In the genomic region with DNA sequence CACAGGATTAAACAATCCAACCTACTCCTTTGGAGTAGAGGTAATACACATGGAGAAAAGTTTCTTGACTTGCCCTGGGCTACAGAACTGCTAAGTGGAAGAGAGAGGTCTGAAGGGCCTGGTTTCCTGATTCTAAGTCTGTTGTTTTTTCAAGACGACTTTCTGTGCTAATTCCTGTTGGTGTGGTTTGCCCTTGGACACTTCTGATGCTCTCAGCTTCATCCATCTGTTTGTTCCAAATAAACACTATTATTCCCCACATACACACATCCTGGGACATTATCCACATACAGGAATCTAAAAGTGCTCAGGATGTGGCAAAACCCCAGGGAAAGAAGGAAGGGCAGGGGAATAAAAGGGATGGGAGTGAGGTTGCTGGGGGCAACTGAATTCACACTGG, we compare ENCODE assay signal across 11 cellular contexts.
DNase-seq lines count a peak whose midpoint lies in the region; ATAC-seq and TF ChIP-seq lines count a peak whose summit lies in the region.
"Had no signal": no experiment of that assay in that cellular context is flagged by ENCODE, and none has a peak within 500 bp of the region (broad histone marks: within the 10 kb centered on the region; RNA-seq: fewer than 3 reads in every experiment).

No MANE protein-coding gene starts in this region.

- H4K12ac ChIP-seq in trophoblast cell (ENCODE audit: low read depth, low read length), result no peak overlapping the region

- H3K14ac ChIP-seq in trophoblast cell (ENCODE audit: low read length), result peak overlapping the region; percentile 54

- H3K4me1 ChIP-seq in DND-41 (ENCODE audit: insufficient read depth, low read length) (peaks cover 34% of the 10 kb centered on the region), endodermal cell (ENCODE audit: control insufficient read depth, insufficient read depth, low read length) (peaks cover 5% of the 10 kb centered on the region), trophoblast cell (ENCODE audit: control insufficient read depth in 1 of 2, insufficient read depth in 2 of 2, low read length in 2 of 2) (peaks cover 10 to 18% of the 10 kb centered on the region in 2 experiments)
- H3K4me1 ChIP-seq: HAP-1 had no signal

- no peaks in the 10 kb centered on the region for H3K79me2 ChIP-seq in DND-41 (ENCODE audit: insufficient read depth, low read length)
- H3K79me2 ChIP-seq in trophoblast cell (ENCODE audit: control insufficient read depth, insufficient read depth, low read length, poor library complexity), result no peaks in the 10 kb centered on the region

- H3K4me3 Mint-ChIP-seq in endodermal cell, result no peak overlapping the region

- no peak overlapping the region for H3K4me2 ChIP-seq in DND-41 (ENCODE audit: insufficient read depth, low read length)
- no peak overlapping the region for H3K4me2 ChIP-seq in trophoblast cell (ENCODE audit: low read length)

- H3K4me3 ChIP-seq in DND-41 (ENCODE audit: low read depth in 1 of 2, low read length in 2 of 2), result no peak overlapping the region
- H3K4me3 ChIP-seq in endodermal cell (ENCODE audit: low read length), result no peak overlapping the region
- no peak overlapping the region for H3K4me3 ChIP-seq in trophoblast cell (ENCODE audit: low read depth, low read length)
- H3K4me3 ChIP-seq: HAP-1 had no signal

- H4K20me1 ChIP-seq in DND-41 (ENCODE audit: insufficient read depth, low read length), result no peaks in the 10 kb centered on the region

- H3K36me3 ChIP-seq in DND-41 (ENCODE audit: insufficient read depth, low read length) (no peaks in the 10 kb centered on the region), endodermal cell (ENCODE audit: control insufficient read depth, insufficient read depth, low read length) (no peaks in the 10 kb centered on the region), trophoblast cell (ENCODE audit: control insufficient read depth in 1 of 2, insufficient read depth in 2 of 2, low read length in 2 of 2) (peaks cover 0 to 2% of the 10 kb centered on the region in 2 experiments)
- H3K36me3 ChIP-seq: HAP-1 had no signal

- no peaks in the 10 kb centered on the region for H3K9me3 ChIP-seq in DND-41 (ENCODE audit: insufficient read depth, low read length, severe bottlenecking)
- H3K9me3 ChIP-seq in endodermal cell (ENCODE audit: control insufficient read depth, low read length), result peaks cover 5% of the 10 kb centered on the region
- no peaks in the 10 kb centered on the region for H3K9me3 ChIP-seq in trophoblast cell (ENCODE audit: insufficient read depth, low read depth, low read length)
- H3K9me3 ChIP-seq: HAP-1 had no signal

- H3K9me3 Mint-ChIP-seq in endodermal cell, result peaks cover 12% of the 10 kb centered on the region

- H4K8ac ChIP-seq in trophoblast cell (ENCODE audit: low read depth, low read length), result peak overlapping the region; percentile 19

- H3K27me3 Mint-ChIP-seq in endodermal cell (ENCODE audit: insufficient read depth), result no peaks in the 10 kb centered on the region
- H3K27me3 Mint-ChIP-seq: progenitor cell of endocrine pancreas had no signal

- peaks cover 6% of the 10 kb centered on the region for H3K4me1 Mint-ChIP-seq in endodermal cell

- peak overlapping the region; percentile 55 for H2BK12ac ChIP-seq in trophoblast cell (ENCODE audit: low read length)

- H2AFZ ChIP-seq in DND-41 (ENCODE audit: low read depth, low read length) (no peak overlapping the region), trophoblast cell (ENCODE audit: insufficient read depth, low read length, poor library complexity) (no peak overlapping the region)

- H2BK120ac ChIP-seq in trophoblast cell (ENCODE audit: insufficient read depth, low read length, poor library complexity), result peak overlapping the region; percentile 84

- peak overlapping the region; percentile 71 for H4K91ac ChIP-seq in trophoblast cell (ENCODE audit: low read depth, low read length)

- H3K9ac ChIP-seq in DND-41 (ENCODE audit: low read depth, low read length), result no peak overlapping the region
- no peak overlapping the region for H3K9ac ChIP-seq in endodermal cell (ENCODE audit: extremely low read depth, low read length, poor library complexity, severe bottlenecking)
- no peak overlapping the region for H3K9ac ChIP-seq in trophoblast cell (ENCODE audit: low read length)

- no peaks in the 10 kb centered on the region for H3K27me3 ChIP-seq in DND-41 (ENCODE audit: insufficient read depth, low read length, poor library complexity)
- no peaks in the 10 kb centered on the region for H3K27me3 ChIP-seq in endodermal cell (ENCODE audit: control insufficient read depth, insufficient read depth, low read length, poor library complexity, severe bottlenecking)
- no peaks in the 10 kb centered on the region for H3K27me3 ChIP-seq in trophoblast cell (ENCODE audit: insufficient read depth, low read length)

- no peak overlapping the region for H3K23ac ChIP-seq in trophoblast cell (ENCODE audit: low read length)

- H2BK5ac ChIP-seq in trophoblast cell (ENCODE audit: low read depth, low read length, poor library complexity), result peak overlapping the region; percentile 62

- ATAC-seq in DND-41 (ENCODE audit: insufficient read depth, low read depth) (no peak), GM19463 (IDR thresholded peaks at IDR 0.05; ENCODE audit: unreplicated experiment) (no peak), HG03159 (IDR thresholded peaks at IDR 0.05; ENCODE audit: unreplicated experiment) (no peak)

- no peak overlapping the region for H3K27ac Mint-ChIP-seq in endodermal cell
- H3K27ac Mint-ChIP-seq: progenitor cell of endocrine pancreas had no signal

- TF ChIP-seq CTCF in DND-41 (IDR thresholded peaks at IDR 0.05; ENCODE audit: borderline replicate concordance, extremely low read depth, low read length, poor library complexity, severe bottlenecking) (no peak), endodermal cell (conservative IDR thresholded peaks at IDR 0.05) (no peak)

- WGBS in endodermal cell (ENCODE audit: insufficient coverage in 1 of 2, insufficient read length in 1 of 2), 2 experiments, result 100% methylated on average over 1 of the region's 1 CpG
- WGBS in trophoblast cell (ENCODE audit: extremely low coverage, insufficient coverage, insufficient read length), result no CpG with 5 or more reads among the region's 1 CpG

- peak overlapping the region; percentile 64 for H3K27ac ChIP-seq in DND-41 (ENCODE audit: low read length)
- H3K27ac ChIP-seq in endodermal cell (ENCODE audit: low read depth, low read length), result peak overlapping the region; percentile 12
- peak overlapping the region; percentile 59 for H3K27ac ChIP-seq in trophoblast cell (ENCODE audit: low read depth, low read length)

- peak overlapping the region; percentile 32 for H2AK5ac ChIP-seq in trophoblast cell (ENCODE audit: low read length)

- H3K18ac ChIP-seq in trophoblast cell (ENCODE audit: low read length), result no peak overlapping the region

- no peaks in the 10 kb centered on the region for H3K36me3 Mint-ChIP-seq in endodermal cell (ENCODE audit: low read depth)

- peaks cover 12% of the 10 kb centered on the region for H3K79me1 ChIP-seq in trophoblast cell (ENCODE audit: low read length)

- DNase-seq in DND-41, result no peak
- DNase-seq in RPMI7951 (ENCODE audit: low read depth), result peak; percentile 84
- no peak for DNase-seq in endodermal cell
- no peak for DNase-seq in trophoblast cell
- no peak for DNase-seq in NCI-H2081 treated with DMSO at 0.1 percent for 48 hours (lab: John Stamatoyannopoulos, UW)
- no peak for DNase-seq in NCI-H446 (lab: John Stamatoyannopoulos, UW)
- DNase-seq: NCI-H2171 treated with DMSO at 0.1 percent for 48 hours had no signal

- H3K4ac ChIP-seq in trophoblast cell (ENCODE audit: low read depth, low read length), result no peak overlapping the region

Comparison
In these comparisons a context has a peak if more than half of its experiments do, and no peak if none do; other contexts are left out.
1. H3K27ac ChIP-seq: peak in every context shown above with its lines; median percentile 64 in DND-41; 59 in trophoblast cell; 12 in endodermal cell.